10 cellular contexts compared by ENCODE assay signal in genomic region chr2:201452856-201453643, GRCh38. TPM values are rescaled to one million over a fixed set of nuclear protein-coding genes. Genes with fewer than 3 reads are reported as not detected.
DNase-seq lines count a peak whose midpoint lies in the region; ATAC-seq and TF ChIP-seq lines count a peak whose summit lies in the region.
"Had no signal": no experiment of that assay in that cellular context is flagged by ENCODE, and none has a peak within 500 bp of the region (broad histone marks: within the 10 kb centered on the region; RNA-seq: fewer than 3 reads in every experiment).

No MANE protein-coding gene starts in this region.

- no peak for TF ChIP-seq POLR2A in testis (IDR thresholded peaks at IDR 0.05)

- POLR2A ChIA-PET in activated naive CD8-positive, alpha-beta T cell treated with anti-CD3 and anti-CD28 coated beads, Interleukin-2, amount 10 ng/mL, durations not matched to agents 7 days and 5 days (lab: Charles Lee): interaction anchor here (1.8 to 3.3 kb wide), 6 partner anchors 21 to 220 kb away, joined by 5 to 31 read pairs (median 20); partner anchors contain the start of genes CASP8 and TMEM237

- WGBS in testis, 2 donors: 60 to 71% methylated on average over 8 of the region's 8 CpGs

- no peaks in the 10 kb centered on the region for H3K9me3 Mint-ChIP-seq in activated T-cell treated with anti-CD3 and anti-CD28 coated beads, Interleukin-2, amount 50 U/mL, for 24 hours
- H3K9me3 Mint-ChIP-seq in activated naive CD8-positive, alpha-beta T cell treated with anti-CD3 and anti-CD28 coated beads, Interleukin-2, amount 10 ng/mL, durations not matched to agents 7 days and 5 days: no peaks in the 10 kb centered on the region

- peaks cover 25% of the 10 kb centered on the region for H3K36me3 Mint-ChIP-seq in activated T-cell treated with anti-CD3 and anti-CD28 coated beads, Interleukin-2, amount 50 U/mL, for 24 hours (ENCODE audit: low read depth)
- H3K36me3 Mint-ChIP-seq in activated naive CD8-positive, alpha-beta T cell treated with anti-CD3 and anti-CD28 coated beads, Interleukin-2, amount 10 ng/mL, durations not matched to agents 7 days and 5 days: peaks cover 4% of the 10 kb centered on the region

- H3K9me3 ChIP-seq in testis: no peaks in the 10 kb centered on the region

- H3K4me1 ChIP-seq in testis: no peaks in the 10 kb centered on the region

- intact Hi-C loops in testis (cut with DNase I; ENCODE audit: low total_unique reads): no loop called here

- H3K36me3 ChIP-seq in testis (ENCODE audit: low read depth, missing control alignments): no peaks in the 10 kb centered on the region

- DNase-seq in activated T-cell treated with anti-CD3 and anti-CD28 coated beads, Interleukin-2, amount 50 U/mL, for 24 hours: no peak
- no peak for DNase-seq in activated T-cell treated with anti-CD3 and anti-CD28 coated beads for 4 hours
- DNase-seq in activated naive CD8-positive, alpha-beta T cell treated with anti-CD3 and anti-CD28 coated beads, Interleukin-2, amount 10 ng/mL, durations not matched to agents 7 days and 5 days: no peak
- DNase-seq in left kidney (ENCODE audit: low read depth, low spot score): peak; percentile 36
- no peak for DNase-seq in testis
- DNase-seq in NK-92 treated with Interleukin-12 subunit alpha and Interleukin-12 subunit beta, amount 100 ng/mL, for 24 hours (lab: John Stamatoyannopoulos, UW): no peak
- no peak for DNase-seq in Kasumi-1 (lab: John Stamatoyannopoulos, UW)
- DNase-seq: COR-L47, T-helper 9 cell had no signal

- peaks cover 35% of the 10 kb centered on the region for H3K4me1 Mint-ChIP-seq in activated T-cell treated with anti-CD3 and anti-CD28 coated beads, Interleukin-2, amount 50 U/mL, for 24 hours (ENCODE audit: low read depth)
- H3K4me1 Mint-ChIP-seq in activated naive CD8-positive, alpha-beta T cell treated with anti-CD3 and anti-CD28 coated beads, Interleukin-2, amount 10 ng/mL, durations not matched to agents 7 days and 5 days: peaks cover 27% of the 10 kb centered on the region

- no peak for TF ChIP-seq CTCF in testis (IDR thresholded peaks at IDR 0.05)

- H3K4me3 ChIP-seq in testis: peak overlapping the region; percentile 82 to 83

- no peaks in the 10 kb centered on the region for H3K27me3 Mint-ChIP-seq in activated T-cell treated with anti-CD3 and anti-CD28 coated beads, Interleukin-2, amount 50 U/mL, for 24 hours
- no peaks in the 10 kb centered on the region for H3K27me3 Mint-ChIP-seq in activated naive CD8-positive, alpha-beta T cell treated with anti-CD3 and anti-CD28 coated beads, Interleukin-2, amount 10 ng/mL, durations not matched to agents 7 days and 5 days

- peak overlapping the region; percentile 87 for H3K4me3 Mint-ChIP-seq in activated T-cell treated with anti-CD3 and anti-CD28 coated beads, Interleukin-2, amount 50 U/mL, for 24 hours
- H3K4me3 Mint-ChIP-seq in activated naive CD8-positive, alpha-beta T cell treated with anti-CD3 and anti-CD28 coated beads, Interleukin-2, amount 10 ng/mL, durations not matched to agents 7 days and 5 days: peak overlapping the region; percentile 88

- no peak overlapping the region for H3K27ac ChIP-seq in testis

- no peak overlapping the region for H3K27ac Mint-ChIP-seq in activated T-cell treated with anti-CD3 and anti-CD28 coated beads, Interleukin-2, amount 50 U/mL, for 24 hours
- H3K27ac Mint-ChIP-seq in activated naive CD8-positive, alpha-beta T cell treated with anti-CD3 and anti-CD28 coated beads, Interleukin-2, amount 10 ng/mL, durations not matched to agents 7 days and 5 days: no peak overlapping the region

- no peak for ATAC-seq in activated naive CD8-positive, alpha-beta T cell treated with anti-CD3 and anti-CD28 coated beads, Interleukin-2, amount 10 ng/mL, durations not matched to agents 7 days and 5 days (ENCODE audit: low read depth)
- ATAC-seq in GM18498 (IDR thresholded peaks at IDR 0.05; ENCODE audit: unreplicated experiment): no peak

- H3K27me3 ChIP-seq in testis: no peaks in the 10 kb centered on the region

RNA-seq across cellular contexts. Expression of gene STRADB, which starts 1.5 kb away (rescaled TPM):
- 10 to 100 TPM; 24.9 to 28.9 TPM for total RNA-seq in activated naive CD8-positive, alpha-beta T cell treated with anti-CD3 and anti-CD28 coated beads, Interleukin-2, amount 10 ng/mL, durations not matched to agents 7 days and 5 days
- 10 to 100 TPM; 30.5 to 33.2 TPM for total RNA-seq in testis
- polyA plus RNA-seq in testis (ENCODE audit: insufficient read depth, low read depth, low replicate concordance): 29.9 TPM

RNA-seq across cellular contexts. Expression of gene TRAK2, which starts 1.8 kb away (rescaled TPM):
- 10 to 100 TPM; 43.1 to 48.8 TPM for total RNA-seq in activated naive CD8-positive, alpha-beta T cell treated with anti-CD3 and anti-CD28 coated beads, Interleukin-2, amount 10 ng/mL, durations not matched to agents 7 days and 5 days
- 10 to 100 TPM; 15.7 to 16.7 TPM for total RNA-seq in testis
- 13.7 TPM for polyA plus RNA-seq in testis (ENCODE audit: insufficient read depth, low read depth, low replicate concordance)
